In genomic region chr7:102748605-102749322, GRCh38 we compare ENCODE assay signal across 8 cellular contexts. TPM values are rescaled to one million over a fixed set of nuclear protein-coding genes. Genes with fewer than 3 reads are reported as not detected.
DNase-seq lines count a peak whose midpoint lies in the region; ATAC-seq and TF ChIP-seq lines count a peak whose summit lies in the region.
"Not testable (repeated sequence)": the region's sequence is repeated elsewhere in the genome, so short reads cannot be mapped to it uniquely, and the experiment has no call there.

TSS of gene FAM185A (plus strand) at chr7:102748999. CDS start at chr7:102749208, 209 bp downstream.

- peak; percentile 13 for TF ChIP-seq POLR2A in GM18505 (IDR thresholded peaks at IDR 0.05; ENCODE audit: borderline replicate concordance, extremely low read depth, insufficient read depth, insufficient read length)

- not testable (repeated sequence) for H3K9me3 Mint-ChIP-seq in T-helper 2 cell treated with Interferon-gamma antibody and Interleukin-4, amounts not matched to agents 5 μg/mL and 100 μg/mL, for 36 hours

- not testable (repeated sequence) for H3K27ac ChIP-seq in right cardiac atrium (ENCODE audit: low read length)
- H3K27ac ChIP-seq in psoas muscle, result peak within 1 kb of the TSS; percentile 81
- H3K27ac ChIP-seq in urinary bladder (ENCODE audit: low read depth), result peak within 1 kb of the TSS; percentile 59

- H3K4me1 ChIP-seq in right cardiac atrium (ENCODE audit: control insufficient read depth, insufficient read depth, low read length); urinary bladder (ENCODE audit: insufficient read depth): not testable (repeated sequence)
- peaks cover 13% of the 10 kb centered on the region for H3K4me1 ChIP-seq in psoas muscle

- not testable (repeated sequence) for TF ChIP-seq CTCF in astrocyte of the cerebellum (IDR thresholded peaks at IDR 0.05; ENCODE audit: low read depth, low read length, missing control alignments); psoas muscle (IDR thresholded peaks at IDR 0.05)

- H3K27me3 Mint-ChIP-seq in T-helper 2 cell treated with Interferon-gamma antibody and Interleukin-4, amounts not matched to agents 5 μg/mL and 100 μg/mL, for 36 hours (ENCODE audit: low read depth), result not testable (repeated sequence)

- DNase-seq in NCI-H187 treated with DMSO at 0.1 percent for 48 hours (lab: John Stamatoyannopoulos, UW) (peak; percentile 99), astrocyte of the cerebellum (ENCODE audit: low read depth) (peak; percentile 98), right cardiac atrium (peak; percentile 98 to 99 (median 99)), psoas muscle (peak; percentile 97 to 99)
- DNase-seq in T-helper 2 cell treated with Interferon-gamma antibody and Interleukin-4, amounts not matched to agents 5 μg/mL and 100 μg/mL, for 36 hours (ENCODE audit: low spot score), result peak; percentile 96

- peak within 1 kb of the TSS; percentile 81 for H3K27ac Mint-ChIP-seq in T-helper 2 cell treated with Interferon-gamma antibody and Interleukin-4, amounts not matched to agents 5 μg/mL and 100 μg/mL, for 36 hours

- H3K4me1 Mint-ChIP-seq in T-helper 2 cell treated with Interferon-gamma antibody and Interleukin-4, amounts not matched to agents 5 μg/mL and 100 μg/mL, for 36 hours (ENCODE audit: low read depth), result peaks cover 17% of the 10 kb centered on the region

- ATAC-seq in GM18505 (IDR thresholded peaks at IDR 0.05; ENCODE audit: unreplicated experiment) (peak; percentile 95), HG02970 (IDR thresholded peaks at IDR 0.05; ENCODE audit: low FRiP score, unreplicated experiment) (peak; percentile 98), right cardiac atrium (peak; percentile 100), psoas muscle (peak; percentile 97 to 99 (median 99))

- H3K27me3 ChIP-seq in right cardiac atrium (ENCODE audit: control insufficient read depth, insufficient read depth); psoas muscle (ENCODE audit: insufficient read depth in 3 of 3, low read length in 2 of 3): not testable (repeated sequence)

- WGBS in right cardiac atrium, result under 1% methylated on average over 35 of the region's 35 CpGs
- 0 to 1% (median 0%) methylated on average over 32 to 34 of the region's 35 CpGs for WGBS in psoas muscle, 3 donors
- WGBS in urinary bladder, result under 1% methylated on average over 35 of the region's 35 CpGs

- H3K36me3 ChIP-seq in psoas muscle (ENCODE audit: insufficient read depth in 1 of 2, low read depth in 1 of 2); urinary bladder (ENCODE audit: insufficient read depth): not testable (repeated sequence)

- H3K4me3 ChIP-seq in astrocyte of the cerebellum (ENCODE audit: low read depth, low read length), result peak within 1 kb of the TSS; percentile 54
- peak within 1 kb of the TSS; percentile 56 for H3K4me3 ChIP-seq in right cardiac atrium (ENCODE audit: low read length)
- H3K4me3 ChIP-seq in psoas muscle, result peak within 1 kb of the TSS; percentile 77
- peak within 1 kb of the TSS; percentile 58 for H3K4me3 ChIP-seq in urinary bladder (ENCODE audit: low read depth, low read length)

- intact Hi-C loops in right cardiac atrium (cut with DNase I); psoas muscle (cut with DNase I): not testable (repeated sequence)

- in situ Hi-C loops in astrocyte of the cerebellum (cut with HindIII; ENCODE audit: low sequenced_read_pairs), result not testable (repeated sequence)

- H3K9me3 ChIP-seq in right cardiac atrium (ENCODE audit: control insufficient read depth, low read length); psoas muscle: not testable (repeated sequence)

- peak within 1 kb of the TSS; percentile 81 for H3K4me3 Mint-ChIP-seq in T-helper 2 cell treated with Interferon-gamma antibody and Interleukin-4, amounts not matched to agents 5 μg/mL and 100 μg/mL, for 36 hours

- not testable (repeated sequence) for H3K36me3 Mint-ChIP-seq in T-helper 2 cell treated with Interferon-gamma antibody and Interleukin-4, amounts not matched to agents 5 μg/mL and 100 μg/mL, for 36 hours (ENCODE audit: low read depth)

RNA-seq across cellular contexts. Expression of gene FAM185A, which starts in this region (rescaled TPM):
- total RNA-seq in right cardiac atrium (1 to 10 TPM; 5.6 to 7.5 (median 6.6) TPM), psoas muscle (1 to 10 TPM; 6.7 to 9.6 (median 8.6) TPM), urinary bladder (17.8 TPM)
- polyA plus RNA-seq in right cardiac atrium (4.2 TPM), psoas muscle (10 to 100 TPM in 1 of 3 donors, 1 to 10 TPM in 2; 5.2 to 11.1 (median 5.4) TPM), urinary bladder (7.5 TPM)
